In the genomic region with DNA sequence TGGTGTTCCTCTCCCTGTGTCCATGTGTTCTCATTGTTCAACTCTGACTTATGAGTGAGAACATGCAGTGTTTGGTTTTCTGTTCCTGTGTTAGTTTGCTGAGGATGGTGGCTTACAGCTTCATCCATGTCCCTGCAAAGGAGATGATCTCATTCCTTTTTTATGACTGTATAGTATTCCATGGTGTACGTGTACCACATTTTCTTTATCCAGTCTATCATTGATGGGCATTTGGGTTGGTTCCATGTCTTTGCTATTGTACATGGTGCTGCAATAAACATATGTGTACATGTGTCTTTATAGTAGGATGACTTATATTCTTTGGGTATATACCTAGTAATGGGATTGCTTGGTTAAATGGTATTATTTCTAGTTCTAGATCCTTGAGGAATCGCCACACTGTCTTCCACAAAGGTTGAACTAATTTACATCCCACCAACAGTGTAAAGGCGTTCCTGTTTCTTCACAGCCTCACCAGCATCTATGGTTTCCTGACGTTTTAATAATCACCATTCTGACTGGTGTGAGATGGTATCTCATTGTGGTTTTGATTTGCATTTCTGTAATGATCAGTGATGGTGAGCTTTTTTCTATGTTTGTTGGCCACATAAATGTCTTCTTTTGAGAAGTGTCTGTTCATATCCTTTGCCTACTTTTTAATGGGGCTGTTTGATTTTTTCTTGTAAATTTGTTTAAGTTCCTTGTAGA, we compare ENCODE assay signal across 6 cellular contexts. TPM values are rescaled to one million over a fixed set of nuclear protein-coding genes. Genes with fewer than 3 reads are reported as not detected.
DNase-seq lines count a peak whose midpoint lies in the region; ATAC-seq, FAIRE-seq and TF ChIP-seq lines count a peak whose summit lies in the region.
"Not testable (repeated sequence)": the region's sequence is repeated elsewhere in the genome, so short reads cannot be mapped to it uniquely, and the experiment has no call there.

No MANE protein-coding gene starts in this region.

- H2AFZ ChIP-seq in K562 (ENCODE audit: low read depth, low read length): not testable (repeated sequence)

- H3K36me3 Mint-ChIP-seq in CD4-positive, CD25-positive, alpha-beta regulatory T cell; effector memory CD8-positive, alpha-beta T cell (ENCODE audit: insufficient read depth); natural killer cell; stimulated activated effector memory CD8-positive, alpha-beta T cell treated with anti-CD3 and anti-CD28 coated beads, Interleukin-12 subunit alpha, Interleukin-12 subunit beta, amount 100 ng/mL, for 72 hours: not testable (repeated sequence)

- TF ChIP-seq CTCF in K562 (IDR thresholded peaks at IDR 0.05 in 2 of 3, conservative IDR thresholded peaks at IDR 0.05 in 1 of 3; ENCODE audit: insufficient read depth in 2 of 3, low read depth in 1 of 3, low read length in 3 of 3); natural killer cell (IDR thresholded peaks at IDR 0.05): not testable (repeated sequence)

- ATAC-seq in CD4-positive, CD25-positive, alpha-beta regulatory T cell (ENCODE audit: low read depth in 2 of 2); K562; effector memory CD8-positive, alpha-beta T cell (replicated peaks); natural killer cell; stimulated activated effector memory CD8-positive, alpha-beta T cell treated with anti-CD3 and anti-CD28 coated beads, Interleukin-12 subunit alpha, Interleukin-12 subunit beta, amount 100 ng/mL, for 72 hours: not testable (repeated sequence)

- not testable (repeated sequence) for H3K9me3 ChIP-seq in CD4-positive, CD25-positive, alpha-beta regulatory T cell (ENCODE audit: control insufficient read depth in 2 of 2, low read length in 2 of 2); K562 (replicated peaks; ENCODE audit: control insufficient read depth, insufficient read depth, low read depth, low read length)

- H3K4me2 ChIP-seq in K562 (ENCODE audit: insufficient read depth, low read length): not testable (repeated sequence)

- H3K4me3 Mint-ChIP-seq in CD4-positive, CD25-positive, alpha-beta regulatory T cell: peak overlapping the region; percentile 17 to 61 (median 56)
- peak overlapping the region in 1 of 2 donors; percentile 32 for H3K4me3 Mint-ChIP-seq in effector memory CD8-positive, alpha-beta T cell
- H3K4me3 Mint-ChIP-seq in natural killer cell: peak overlapping the region; percentile 7
- H3K4me3 Mint-ChIP-seq in stimulated activated effector memory CD8-positive, alpha-beta T cell treated with anti-CD3 and anti-CD28 coated beads, Interleukin-12 subunit alpha, Interleukin-12 subunit beta, amount 100 ng/mL, for 72 hours: peak overlapping the region; percentile 16

- peaks cover 44% of the 10 kb centered on the region; the same call in 2 of the 3 replicates for H3K79me2 ChIP-seq in K562 (ENCODE audit: control insufficient read depth, insufficient read depth, low read length)

- peak in 2 of 3 donors; percentile 32 to 62 for DNase-seq in CD4-positive, CD25-positive, alpha-beta regulatory T cell
- peak; percentile 8 to 25 for DNase-seq in NCI-H526 (lab: John Stamatoyannopoulos, UW)
- DNase-seq in K562 (ENCODE audit: extremely low read depth in 1 of 4, low spot score in 3 of 4); natural killer cell; stimulated activated effector memory CD8-positive, alpha-beta T cell treated with anti-CD3 and anti-CD28 coated beads, Interleukin-12 subunit alpha, Interleukin-12 subunit beta, amount 100 ng/mL, for 72 hours (ENCODE audit: low spot score in 2 of 2): not testable (repeated sequence)
- DNase-seq in effector memory CD8-positive, alpha-beta T cell: peak in 2 of 3 experiments; percentile 4 to 26

- TF ChIP-seq EP300 in K562 (IDR thresholded peaks at IDR 0.05; ENCODE audit: low read length): not testable (repeated sequence)

- H3K4me1 Mint-ChIP-seq in CD4-positive, CD25-positive, alpha-beta regulatory T cell: peaks cover 18 to 32% (median 23%) of the 10 kb centered on the region in 4 donors
- peaks cover 11 to 23% of the 10 kb centered on the region in 2 donors for H3K4me1 Mint-ChIP-seq in effector memory CD8-positive, alpha-beta T cell (ENCODE audit: low read depth in 2 of 2)
- H3K4me1 Mint-ChIP-seq in natural killer cell: peaks cover 15 to 22% of the 10 kb centered on the region in 2 donors
- H3K4me1 Mint-ChIP-seq in stimulated activated effector memory CD8-positive, alpha-beta T cell treated with anti-CD3 and anti-CD28 coated beads, Interleukin-12 subunit alpha, Interleukin-12 subunit beta, amount 100 ng/mL, for 72 hours: peaks cover 32% of the 10 kb centered on the region

- H3K27ac ChIP-seq in CD4-positive, CD25-positive, alpha-beta regulatory T cell (ENCODE audit: insufficient read depth, low read length, poor library complexity, severe bottlenecking); K562 (ENCODE audit: extremely low read depth, low read depth, low read length): not testable (repeated sequence)

- intact Hi-C loops in K562 (cut with micrococcal nuclease); natural killer cell (cut with micrococcal nuclease): not testable (repeated sequence)

- not testable (repeated sequence) for TF ChIP-seq RAD21 in K562 (CRISPR knock-in tag; conservative IDR thresholded peaks at IDR 0.05 in 1 of 2, IDR thresholded peaks at IDR 0.05 in 1 of 2)

- TF ChIP-seq POLR2A in K562 (conservative IDR thresholded peaks at IDR 0.05): not testable (repeated sequence)

- peak overlapping the region in 2 of 3 donors; percentile 52 to 76 for H3K27ac Mint-ChIP-seq in CD4-positive, CD25-positive, alpha-beta regulatory T cell
- peak overlapping the region in 1 of 2 donors; percentile 50 for H3K27ac Mint-ChIP-seq in effector memory CD8-positive, alpha-beta T cell
- H3K27ac Mint-ChIP-seq in natural killer cell: peak overlapping the region; percentile 35 to 45
- H3K27ac Mint-ChIP-seq in stimulated activated effector memory CD8-positive, alpha-beta T cell treated with anti-CD3 and anti-CD28 coated beads, Interleukin-12 subunit alpha, Interleukin-12 subunit beta, amount 100 ng/mL, for 72 hours: not testable (repeated sequence)

- in situ Hi-C loops in K562 (cut with MboI): loop anchor here (25.0 kb wide), 1 partner anchor 1225 kb away; a partner anchor contains a TSS

- CTCF ChIA-PET in K562 (lab: Yijun Ruan, JAX; ENCODE audit: low intra/inter-chr PET ratio): not testable (repeated sequence)

- H3K4me3 ChIP-seq in CD4-positive, CD25-positive, alpha-beta regulatory T cell (ENCODE audit: low read depth, low read length): peak overlapping the region; percentile 34
- H3K4me3 ChIP-seq in K562: not testable (repeated sequence)

- not testable (repeated sequence) for H3K27me3 ChIP-seq in CD4-positive, CD25-positive, alpha-beta regulatory T cell (ENCODE audit: control insufficient read depth, insufficient read depth, low read length); K562 (ENCODE audit: control insufficient read depth in 2 of 2, insufficient read depth in 2 of 2, low read length in 2 of 2)

- not testable (repeated sequence) for H3K9me3 Mint-ChIP-seq in CD4-positive, CD25-positive, alpha-beta regulatory T cell; effector memory CD8-positive, alpha-beta T cell; natural killer cell; stimulated activated effector memory CD8-positive, alpha-beta T cell treated with anti-CD3 and anti-CD28 coated beads, Interleukin-12 subunit alpha, Interleukin-12 subunit beta, amount 100 ng/mL, for 72 hours

- POLR2A ChIA-PET in K562 (lab: Yijun Ruan, JAX): not testable (repeated sequence)

- H3K9me1 ChIP-seq in K562 (ENCODE audit: control insufficient read depth, insufficient read depth, low read length): not testable (repeated sequence)

- not testable (repeated sequence) for H3K9ac ChIP-seq in K562 (ENCODE audit: insufficient read depth in 1 of 2, low read depth in 2 of 2, low read length in 2 of 2)

- H4K20me1 ChIP-seq in K562 (replicated peaks; ENCODE audit: control insufficient read depth, insufficient read depth, low read length): not testable (repeated sequence)

- H3K36me3 ChIP-seq in CD4-positive, CD25-positive, alpha-beta regulatory T cell (ENCODE audit: control insufficient read depth, insufficient read depth, low read length); K562 (ENCODE audit: control insufficient read depth, insufficient read depth, low read length): not testable (repeated sequence)

- BruUV-seq in K562 (replicated peaks; lab: Mats Ljungman, UMichigan): not testable (repeated sequence)

- FAIRE-seq in K562 (lab: Jason Lieb, UNC): not testable (repeated sequence)

- WGBS in K562 (ENCODE audit: insufficient coverage, low coverage, missing lambda C conversion rate): 84% methylated on average over 4 of the region's 4 CpGs

- not testable (repeated sequence) for H3K4me1 ChIP-seq in CD4-positive, CD25-positive, alpha-beta regulatory T cell (ENCODE audit: control insufficient read depth, insufficient read depth, low read length, poor library complexity, severe bottlenecking); K562 (replicated peaks in 1 of 2; ENCODE audit: control insufficient read depth in 2 of 2, insufficient read depth in 2 of 2, low read length in 2 of 2)

- H3K27me3 Mint-ChIP-seq in CD4-positive, CD25-positive, alpha-beta regulatory T cell; effector memory CD8-positive, alpha-beta T cell; natural killer cell (ENCODE audit: low read depth in 2 of 2): not testable (repeated sequence)

RNA-seq across cellular contexts. Expression of a gene that starts 8.8 kb away (rescaled TPM):
- 9.9 TPM for total RNA-seq in CD4-positive, CD25-positive, alpha-beta regulatory T cell
- polyA plus RNA-seq in CD4-positive, CD25-positive, alpha-beta regulatory T cell: 10 to 100 TPM in 2 of 4 donors, 1 to 10 TPM in 2; 7.3 to 15.5 (median 10.1) TPM
- total RNA-seq in K562 (2011; cell fraction: chromatin; rRNA removed; ENCODE audit: low replicate concordance): 99.4 and 111 TPM in 2 replicates
- total RNA-seq in K562 (2011; cell fraction: nucleolus; rRNA removed): 89.4 and 90.1 TPM in 2 replicates
- total RNA-seq in K562 (2011; cell fraction: nucleoplasm; rRNA removed): 107 and 111 TPM in 2 replicates
- total RNA-seq in K562 (2014; rRNA removed): 45.5 and 46.1 TPM in 2 replicates
- total RNA-seq in K562 (2014; rRNA removed; fragmentation: Illumina TruSeq; extraction: Trizol): 23.9 and 24.9 TPM in 2 replicates
- 36.9 and 37.2 TPM in 2 replicates for total RNA-seq in K562 (2015; rRNA removed; fragmentation: Illumina TruSeq; extraction: Trizol)
- 31.1 and 34.1 TPM in 2 replicates for total RNA-seq in K562 (2021)
- 32.7 and 52.8 TPM in 2 replicates for polyA plus RNA-seq in K562 (2011; rRNA removed)
- polyA plus RNA-seq in K562 (2011; cell fraction: cytosol; rRNA removed): 26.2 and 27.3 TPM in 2 replicates
- polyA plus RNA-seq in K562 (2011; cell fraction: nucleus; rRNA removed): 40.7 and 45.7 TPM in 2 replicates
- 42.1 and 46.6 TPM in 2 replicates for polyA plus RNA-seq in K562 (2012)
- polyA plus RNA-seq in K562 (2014; fragmentation: Illumina TruSeq; extraction: Trizol): 41.7 and 56.3 TPM in 2 replicates
- 10 to 100 TPM; 30.9 to 47.6 TPM for polyA plus RNA-seq in K562 (2014; fragmentation: Nextera tagmentation; extraction: Ambion mirVana)
- polyA plus RNA-seq in K562 (2014; rRNA removed): 28.4 and 42.3 TPM in 2 replicates
- 59.1 and 77.6 TPM in 2 replicates for polyA minus RNA-seq in K562 (2011; rRNA and poly(A)+ RNA removed)
- polyA minus RNA-seq in K562 (2011; cell fraction: cytosol; rRNA and poly(A)+ RNA removed): 21.3 and 32.6 TPM in 2 replicates
- 66.8 and 85.0 TPM in 2 replicates for polyA minus RNA-seq in K562 (2011; cell fraction: nucleus; rRNA and poly(A)+ RNA removed)
- 10 to 100 TPM in 2 of 3 donors, 1 to 10 TPM in 1; 9.8 to 15.7 (median 12.9) TPM for total RNA-seq in natural killer cell
